In genomic region chr1:43267291-43267805, GRCh38 we compare ENCODE assay signal across 15 cellular contexts. TPM values are rescaled to one million over a fixed set of nuclear protein-coding genes. Genes with fewer than 3 reads are reported as not detected.
DNase-seq lines count a peak whose midpoint lies in the region; ATAC-seq, FAIRE-seq and TF ChIP-seq lines count a peak whose summit lies in the region.
"Had no signal": no experiment of that assay in that cellular context is flagged by ENCODE, and none has a peak within 500 bp of the region (broad histone marks: within the 10 kb centered on the region; RNA-seq: fewer than 3 reads in every experiment).

No MANE protein-coding gene starts in this region.

- peak overlapping the region; percentile 31; the same call in 1 of the 2 replicates for H3K9ac ChIP-seq in HepG2 (ENCODE audit: insufficient read depth, low read depth, low read length)

- H3K4me1 ChIP-seq in HepG2 (ENCODE audit: insufficient read depth, low read length) (peaks cover 61% of the 10 kb centered on the region), testis (peaks cover 5% of the 10 kb centered on the region)

- H3K9me3 ChIP-seq in HepG2 (ENCODE audit: low read length) (peaks cover 13% of the 10 kb centered on the region), testis (no peaks in the 10 kb centered on the region)

- ATAC-seq in HepG2 = peak; percentile 77
- ATAC-seq in GM21381 (IDR thresholded peaks at IDR 0.05; ENCODE audit: unreplicated experiment) = no peak

- H3K27ac ChIP-seq in HepG2 (ENCODE audit: extremely low read length, insufficient read depth, low read length) (no peak overlapping the region), testis (no peak overlapping the region)

- BruUV-seq in HepG2 (replicated peaks; lab: Mats Ljungman, UMichigan) = no TSS peak

- TF ChIP-seq RAD21 in HepG2 (CRISPR knock-in tag; IDR thresholded peaks at IDR 0.05) = no peak

- CTCF ChIA-PET in HepG2 (lab: Yijun Ruan, JAX; ENCODE audit: low intra/inter-chr PET ratio, low total read pairs) = no interaction called here

- POLR2A ChIA-PET in HepG2 (lab: Yijun Ruan, JAX) = interaction anchor here (0.8 to 1.5 kb wide), 5 partner anchors 9 to 81 kb away, joined by 3 to 7 read pairs (median 4); partner anchors contain the start of gene C1orf210

- H3K27me3 ChIP-seq in HepG2 (ENCODE audit: control insufficient read depth in 1 of 2, insufficient read depth in 2 of 2, low read length in 2 of 2) = peaks cover 0 to 3% of the 10 kb centered on the region in 2 experiments; a peak in 1 of 5 replicates
- no peaks in the 10 kb centered on the region for H3K27me3 ChIP-seq in testis

- in situ Hi-C loops in HepG2 (cut with HindIII; ENCODE audit: extremely low pct_ligation_motif_present, low pct_unique_long_range_greater_than_20kb) = no loop called here

- H3K36me3 ChIP-seq in HepG2 (replicated peaks in 1 of 2; ENCODE audit: control insufficient read depth in 1 of 2, insufficient read depth in 2 of 2, low read length in 2 of 2) = no peaks in the 10 kb centered on the region
- H3K36me3 ChIP-seq in testis (ENCODE audit: low read depth, missing control alignments) = no peaks in the 10 kb centered on the region

- WGBS in HepG2 (ENCODE audit: low lambda C conversion rate) = 0% methylated on average over 7 of the region's 9 CpGs
- WGBS in testis, 2 donors = 84 to 86% methylated on average over 9 of the region's 9 CpGs

- no peak for TF ChIP-seq CTCF in cardiac fibroblast (IDR thresholded peaks at IDR 0.05; ENCODE audit: low read depth, low read length)
- no peak for TF ChIP-seq CTCF in HepG2 (CRISPR knock-in tag; IDR thresholded peaks at IDR 0.05)
- TF ChIP-seq CTCF in testis (IDR thresholded peaks at IDR 0.05) = no peak

- no peak overlapping the region for H3K4me3 ChIP-seq in cardiac fibroblast (replicated peaks in 1 of 2; ENCODE audit: low read depth in 2 of 2, low read length in 2 of 2)
- H3K4me3 ChIP-seq in HepG2 (replicated peaks in 1 of 3; ENCODE audit: insufficient read depth in 1 of 3, low read depth in 2 of 3, low read length in 3 of 3) = peak overlapping the region; percentile 20 to 54 (median 25); a peak in 5 of 6 replicates
- H3K4me3 ChIP-seq in testis = no peak overlapping the region

- peak overlapping the region; percentile 89 for H2AFZ ChIP-seq in HepG2 (ENCODE audit: low read length)

- H4K20me1 ChIP-seq in HepG2 (ENCODE audit: insufficient read depth, low read length) = no peaks in the 10 kb centered on the region

- no peak for TF ChIP-seq EP300 in HepG2 (IDR thresholded peaks at IDR 0.05; ENCODE audit: low read depth in 2 of 2, low read length in 2 of 2)
- no peak for TF ChIP-seq EP300 in HepG2 (CRISPR knock-in tag; IDR thresholded peaks at IDR 0.05; ENCODE audit: borderline replicate concordance)

- H3K79me2 ChIP-seq in HepG2 (ENCODE audit: insufficient read depth, low read length) = no peaks in the 10 kb centered on the region

- TF ChIP-seq POLR2A in HepG2 (IDR thresholded peaks at IDR 0.05; ENCODE audit: insufficient read depth in 1 of 2, low read depth in 2 of 2, low read length in 2 of 2) = no peak
- no peak for TF ChIP-seq POLR2A in testis (IDR thresholded peaks at IDR 0.05)

- peak overlapping the region; percentile 85 for H3K4me2 ChIP-seq in HepG2 (ENCODE audit: low read depth, low read length)

- peak; percentile 4 for FAIRE-seq in HepG2 (lab: Jason Lieb, UNC)

- intact Hi-C loops in HepG2 (cut with micrococcal nuclease; ENCODE audit: unreplicated experiment) (no loop called here), testis (cut with DNase I; ENCODE audit: low total_unique reads) (no loop called here)

- peak; percentile 55 for DNase-seq in HCEC 1CT
- DNase-seq in cardiac fibroblast (ENCODE audit: low read depth in 2 of 2) = peak; percentile 46 to 72
- no peak for DNase-seq in HepG2 (ENCODE audit: low spot score)
- DNase-seq in testis = peak; percentile 13
- no peak for DNase-seq in NCI-H187 (lab: John Stamatoyannopoulos, UW)
- DNase-seq in SW 1271 (lab: John Stamatoyannopoulos, UW) = no peak
- DNase-seq: activated naive CD8-positive, alpha-beta T cell treated with anti-CD3 and anti-CD28 coated beads for 36 hours; effector memory CD4-positive, alpha-beta T cell; H7; KG1; midbrain; NCI-H2171; T1000 had no signal

RNA-seq across cellular contexts. Expression of gene TMEM125, which starts 2.4 kb away (rescaled TPM):
- total RNA-seq in HepG2 (2016; rRNA removed; fragmentation: Illumina TruSeq; extraction: Trizol) = not detected in 2 replicates
- not detected in 2 replicates for total RNA-seq in HepG2 (2016; cell fraction: cytosol; rRNA removed; fragmentation: Illumina TruSeq; extraction: Trizol; ENCODE audit: low read depth)
- total RNA-seq in HepG2 (2016; cell fraction: insoluble cytoplasmic fraction; rRNA removed; fragmentation: Illumina TruSeq; extraction: Trizol) = not detected in 2 replicates
- not detected in 2 replicates for total RNA-seq in HepG2 (2016; cell fraction: membrane; rRNA removed; fragmentation: Illumina TruSeq; extraction: Trizol)
- not detected in 2 replicates for total RNA-seq in HepG2 (2016; cell fraction: nucleus; rRNA removed; fragmentation: Illumina TruSeq; extraction: Trizol)
- polyA plus RNA-seq in HepG2 (2011; rRNA removed) = 0.03 TPM in 1 of 2 replicates, not detected in the other
- 0.08 TPM in 2 replicates for polyA plus RNA-seq in HepG2 (2011; cell fraction: cytosol; rRNA removed)
- 0.09 TPM in 1 of 2 replicates, not detected in the other for polyA plus RNA-seq in HepG2 (2011; cell fraction: nucleus; rRNA removed)
- 0.07 TPM in 1 of 2 replicates, not detected in the other for polyA plus RNA-seq in HepG2 (2012)
- not detected in 2 replicates for polyA plus RNA-seq in HepG2 (2016; cell fraction: cytosol; fragmentation: Illumina TruSeq; extraction: Trizol; ENCODE audit: low read depth)
- not detected in 2 replicates for polyA plus RNA-seq in HepG2 (2016; cell fraction: insoluble cytoplasmic fraction; fragmentation: Illumina TruSeq; extraction: Trizol; ENCODE audit: low read depth)
- polyA plus RNA-seq in HepG2 (2016; cell fraction: membrane; fragmentation: Illumina TruSeq; extraction: Trizol; ENCODE audit: low read depth) = not detected in 2 replicates
- polyA plus RNA-seq in HepG2 (2016; cell fraction: nucleus; fragmentation: Illumina TruSeq; extraction: Trizol; ENCODE audit: insufficient read depth, low read depth) = not detected in 2 replicates
- 0.22 TPM in 1 of 2 replicates, not detected in the other for polyA minus RNA-seq in HepG2 (2011; rRNA and poly(A)+ RNA removed; ENCODE audit: low replicate concordance)
- polyA minus RNA-seq in HepG2 (2011; cell fraction: cytosol; rRNA and poly(A)+ RNA removed) = not detected in 2 replicates
- not detected in 2 replicates for polyA minus RNA-seq in HepG2 (2011; cell fraction: nucleus; rRNA and poly(A)+ RNA removed)
- total RNA-seq in testis = 1 to 10 TPM in 1 of 2 donors, under 1 TPM in 1; 0.71 to 2.0 TPM
- polyA plus RNA-seq in testis (ENCODE audit: insufficient read depth, low read depth, low replicate concordance) = 2.2 TPM

RNA-seq across cellular contexts. Expression of gene C1orf210, which starts 18.0 kb away (rescaled TPM):
- total RNA-seq in HepG2 (2016; rRNA removed; fragmentation: Illumina TruSeq; extraction: Trizol) (0.49 and 0.52 TPM in 2 replicates), testis (under 1 TPM in 1 of 2 donors, not detected in 1; 0.25 TPM)
- 0.44 TPM in 1 of 2 replicates, not detected in the other for total RNA-seq in HepG2 (2016; cell fraction: cytosol; rRNA removed; fragmentation: Illumina TruSeq; extraction: Trizol; ENCODE audit: low read depth)
- total RNA-seq in HepG2 (2016; cell fraction: insoluble cytoplasmic fraction; rRNA removed; fragmentation: Illumina TruSeq; extraction: Trizol) = 0.52 and 0.54 TPM in 2 replicates
- 0.45 and 0.71 TPM in 2 replicates for total RNA-seq in HepG2 (2016; cell fraction: membrane; rRNA removed; fragmentation: Illumina TruSeq; extraction: Trizol)
- 0.87 TPM in 1 of 2 replicates, not detected in the other for total RNA-seq in HepG2 (2016; cell fraction: nucleus; rRNA removed; fragmentation: Illumina TruSeq; extraction: Trizol)
- polyA plus RNA-seq in HepG2 (2011; rRNA removed) (5.1 and 7.1 TPM in 2 replicates), testis (ENCODE audit: insufficient read depth, low read depth, low replicate concordance) (0.71 TPM)
- polyA plus RNA-seq in HepG2 (2011; cell fraction: cytosol; rRNA removed) = 4.7 and 8.4 TPM in 2 replicates
- polyA plus RNA-seq in HepG2 (2011; cell fraction: nucleus; rRNA removed) = 0.98 and 2.3 TPM in 2 replicates
- polyA plus RNA-seq in HepG2 (2012) = 4.4 and 6.7 TPM in 2 replicates
- polyA plus RNA-seq in HepG2 (2016; cell fraction: cytosol; fragmentation: Illumina TruSeq; extraction: Trizol; ENCODE audit: low read depth) = 0.37 and 0.51 TPM in 2 replicates
- 0.97 and 1.6 TPM in 2 replicates for polyA plus RNA-seq in HepG2 (2016; cell fraction: insoluble cytoplasmic fraction; fragmentation: Illumina TruSeq; extraction: Trizol; ENCODE audit: low read depth)
- 0.76 and 0.95 TPM in 2 replicates for polyA plus RNA-seq in HepG2 (2016; cell fraction: membrane; fragmentation: Illumina TruSeq; extraction: Trizol; ENCODE audit: low read depth)
- polyA plus RNA-seq in HepG2 (2016; cell fraction: nucleus; fragmentation: Illumina TruSeq; extraction: Trizol; ENCODE audit: insufficient read depth, low read depth) = 0.73 and 0.75 TPM in 2 replicates
- 2.2 TPM in 1 of 2 replicates, not detected in the other for polyA minus RNA-seq in HepG2 (2011; rRNA and poly(A)+ RNA removed; ENCODE audit: low replicate concordance)
- 0.97 and 1.5 TPM in 2 replicates for polyA minus RNA-seq in HepG2 (2011; cell fraction: cytosol; rRNA and poly(A)+ RNA removed)
- polyA minus RNA-seq in HepG2 (2011; cell fraction: nucleus; rRNA and poly(A)+ RNA removed) = 1.4 TPM in 1 of 2 replicates, not detected in the other
- total RNA-seq: activated naive CD8-positive, alpha-beta T cell treated with anti-CD3 and anti-CD28 coated beads for 36 hours; OCI-LY7 had no signal

RNA-seq across cellular contexts. Expression of gene TIE1, which starts 33.4 kb away (rescaled TPM):
- 0.20 and 0.84 TPM in 2 replicates for total RNA-seq in HepG2 (2016; rRNA removed; fragmentation: Illumina TruSeq; extraction: Trizol)
- total RNA-seq in HepG2 (2016; cell fraction: cytosol; rRNA removed; fragmentation: Illumina TruSeq; extraction: Trizol; ENCODE audit: low read depth) = not detected in 2 replicates
- 0.30 and 0.76 TPM in 2 replicates for total RNA-seq in HepG2 (2016; cell fraction: insoluble cytoplasmic fraction; rRNA removed; fragmentation: Illumina TruSeq; extraction: Trizol)
- 0.10 and 0.19 TPM in 2 replicates for total RNA-seq in HepG2 (2016; cell fraction: membrane; rRNA removed; fragmentation: Illumina TruSeq; extraction: Trizol)
- 1.3 TPM in 2 replicates for total RNA-seq in HepG2 (2016; cell fraction: nucleus; rRNA removed; fragmentation: Illumina TruSeq; extraction: Trizol)
- polyA plus RNA-seq in HepG2 (2011; rRNA removed) = 0.58 and 2.5 TPM in 2 replicates
- 0.72 and 1.1 TPM in 2 replicates for polyA plus RNA-seq in HepG2 (2011; cell fraction: cytosol; rRNA removed)
- 2.4 and 4.2 TPM in 2 replicates for polyA plus RNA-seq in HepG2 (2011; cell fraction: nucleus; rRNA removed)
- polyA plus RNA-seq in HepG2 (2012) = 0.35 and 1.3 TPM in 2 replicates
- polyA plus RNA-seq in HepG2 (2016; cell fraction: cytosol; fragmentation: Illumina TruSeq; extraction: Trizol; ENCODE audit: low read depth) = 0.09 and 0.11 TPM in 2 replicates
- polyA plus RNA-seq in HepG2 (2016; cell fraction: insoluble cytoplasmic fraction; fragmentation: Illumina TruSeq; extraction: Trizol; ENCODE audit: low read depth) = 0.36 and 0.49 TPM in 2 replicates
- polyA plus RNA-seq in HepG2 (2016; cell fraction: membrane; fragmentation: Illumina TruSeq; extraction: Trizol; ENCODE audit: low read depth) = 0.06 and 0.20 TPM in 2 replicates
- 0.96 and 1.3 TPM in 2 replicates for polyA plus RNA-seq in HepG2 (2016; cell fraction: nucleus; fragmentation: Illumina TruSeq; extraction: Trizol; ENCODE audit: insufficient read depth, low read depth)
- 4.2 TPM in 1 of 2 replicates, not detected in the other for polyA minus RNA-seq in HepG2 (2011; rRNA and poly(A)+ RNA removed; ENCODE audit: low replicate concordance)
- polyA minus RNA-seq in HepG2 (2011; cell fraction: cytosol; rRNA and poly(A)+ RNA removed) = 0.88 and 2.3 TPM in 2 replicates
- polyA minus RNA-seq in HepG2 (2011; cell fraction: nucleus; rRNA and poly(A)+ RNA removed) = 0.75 and 0.77 TPM in 2 replicates
- total RNA-seq in testis = 10 to 100 TPM; 10.5 to 16.8 TPM
- polyA plus RNA-seq in testis (ENCODE audit: insufficient read depth, low read depth, low replicate concordance) = 10.9 TPM

Comparison
In these comparisons a context has a peak if more than half of its experiments do, and no peak if none do; other contexts are left out.
1. DNase-seq: peak in HCEC 1CT (single experiment), cardiac fibroblast (2 of 2) and testis (single experiment); none in HepG2 (single experiment), NCI-H187 (0 of 2) and SW 1271 (0 of 2).
2. H3K4me3 ChIP-seq: peak in HepG2 (3 of 3); none in cardiac fibroblast (0 of 2) and testis (0 of 2).